9 cellular contexts compared by ENCODE assay signal in genomic region chr17:45229681-45230409, GRCh38. TPM values are rescaled to one million over a fixed set of nuclear protein-coding genes. Genes with fewer than 3 reads are reported as not detected.
A peak's percentile ranks its signal among the peaks of the same experiment; 100 is the strongest.
DNase-seq lines count a peak whose midpoint lies in the region; ATAC-seq, FAIRE-seq and TF ChIP-seq lines count a peak whose summit lies in the region.
"Had no signal": no experiment of that assay in that cellular context is flagged by ENCODE, and none has a peak within 500 bp of the region (broad histone marks: within the 10 kb centered on the region; RNA-seq: fewer than 3 reads in every experiment).

No MANE protein-coding gene starts in this region.

- no peak for FAIRE-seq in H1 (lab: Jason Lieb, UNC)

- no peak overlapping the region for H3K23ac ChIP-seq in H1 (ENCODE audit: insufficient read length)

- ATAC-seq in GM21528 (IDR thresholded peaks at IDR 0.05; ENCODE audit: low FRiP score, unreplicated experiment): no peak

- H3K27me3 ChIP-seq in H1 (replicated peaks in 1 of 4; ENCODE audit: control insufficient read depth in 3 of 4, extremely low read depth in 1 of 4, insufficient read depth in 3 of 4, low read length in 3 of 4) (peaks cover 0 to 3% (median under 1%) of the 10 kb centered on the region in 4 experiments; a peak in 2 of 7 replicates), rectal smooth muscle tissue (ENCODE audit: control insufficient read depth, insufficient read depth, low read length) (no peaks in the 10 kb centered on the region)

- TF ChIP-seq POLR2A in H1 (IDR thresholded peaks at IDR 0.05; ENCODE audit: control extremely low read depth in 1 of 2, low read depth in 2 of 2, low read length in 2 of 2): no peak

- H3K79me2 ChIP-seq in H1 (ENCODE audit: control insufficient read depth in 1 of 2, insufficient read depth in 2 of 2, low read length in 2 of 2): no peaks in the 10 kb centered on the region

- H3K56ac ChIP-seq in H1 (replicated peaks; ENCODE audit: insufficient read length, low read depth, low read length): no peak overlapping the region

- no peak overlapping the region for H3K4me2 ChIP-seq in H1 (ENCODE audit: insufficient read depth in 1 of 2, low read depth in 2 of 2, low read length in 2 of 2)

- no peak for TF ChIP-seq RAD21 in H1 (IDR thresholded peaks at IDR 0.05 in 1 of 2, conservative IDR thresholded peaks at IDR 0.05 in 1 of 2; ENCODE audit: low read depth in 2 of 2, low read length in 2 of 2)

- H2BK120ac ChIP-seq in H1 (replicated peaks; ENCODE audit: low read depth, low read length): no peak overlapping the region

- peak overlapping the region; percentile 72; the same call in 1 of the 2 replicates for H2BK15ac ChIP-seq in H1 (ENCODE audit: low read length)

- no peak overlapping the region; the same call in 1 of the 2 replicates for H3K18ac ChIP-seq in H1 (ENCODE audit: extremely low read depth, low read length)

- no peaks in the 10 kb centered on the region for H4K20me1 ChIP-seq in H1 (replicated peaks in 1 of 2; ENCODE audit: control insufficient read depth in 1 of 2, insufficient read depth in 2 of 2, low read length in 2 of 2)

- peak; percentile 75 for DNase-seq in GM10266 (ENCODE audit: extremely low spot score)
- no peak for DNase-seq in RWPE1 (ENCODE audit: low spot score)
- no peak for DNase-seq in H1 (ENCODE audit: low read depth in 1 of 2, low spot score in 2 of 2)
- no peak for DNase-seq in NCI-H128 (lab: John Stamatoyannopoulos, UW; ENCODE audit: unreplicated experiment)
- no peak for DNase-seq in NCI-H2171 (lab: John Stamatoyannopoulos, UW)
- no peak for DNase-seq in SK-N-DZ (ENCODE audit: low spot score)

- H3K4me1 ChIP-seq in H1 (replicated peaks in 1 of 4; ENCODE audit: control insufficient read depth in 3 of 4, insufficient read depth in 4 of 4, low read length in 3 of 4): peaks cover 5 to 29% (median 19%) of the 10 kb centered on the region in 4 experiments
- H3K4me1 ChIP-seq in rectal smooth muscle tissue (ENCODE audit: control insufficient read depth, insufficient read depth, low read length): peaks cover 2% of the 10 kb centered on the region

- no peaks in the 10 kb centered on the region for H3K9me3 ChIP-seq in H1 (ENCODE audit: insufficient read depth in 2 of 2, low read depth in 1 of 2, low read length in 1 of 2)

- H3K36me3 ChIP-seq in H1 (ENCODE audit: control insufficient read depth in 2 of 4, insufficient read depth in 4 of 4, low read length in 3 of 4) (no peaks in the 10 kb centered on the region), rectal smooth muscle tissue (ENCODE audit: control insufficient read depth, insufficient read depth, low read length) (no peaks in the 10 kb centered on the region)

- H3K4me3 ChIP-seq in H1 (ENCODE audit: extremely low read depth in 1 of 4, insufficient read depth in 2 of 4, low read depth in 3 of 4, low read length in 4 of 4) (no peak overlapping the region), rectal smooth muscle tissue (ENCODE audit: low read length) (no peak overlapping the region)

- H4K5ac ChIP-seq in H1 (ENCODE audit: insufficient read length, low read depth, low read length): no peak overlapping the region

- 93% methylated on average over 16 of the region's 16 CpGs; no CpG with 5 or more reads in 1 of the 2 experiments for WGBS in H1 (ENCODE audit: extremely low coverage in 1 of 2, insufficient coverage in 1 of 2, insufficient read length in 1 of 2, insufficient replicate concordance in 2 of 2, low coverage in 1 of 2, low lambda C conversion rate in 2 of 2, missing lambda C conversion rate in 1 of 2), 2 experiments

- POLR2A ChIA-PET in RWPE1 (lab: Yijun Ruan, JAX; ENCODE audit: low non-redundant PET) (no interaction called here), H1 (lab: Charles Lee; ENCODE audit: partially characterized antibody) (interaction anchor here (0.7 to 2.8 kb wide), 8 partner anchors 11 to 201 kb away, joined by 3 to 18 read pairs (median 6); partner anchors contain the start of gene HEXIM1)

- TF ChIP-seq EP300 in H1 (IDR thresholded peaks at IDR 0.05; ENCODE audit: borderline replicate concordance in 1 of 2, low read depth in 2 of 2, low read length in 2 of 2): no peak

- H3K27ac ChIP-seq in RWPE1: peak overlapping the region; percentile 94
- no peak overlapping the region for H3K27ac ChIP-seq in H1 (ENCODE audit: low read depth, low read length)
- peak overlapping the region; percentile 38 for H3K27ac ChIP-seq in rectal smooth muscle tissue (ENCODE audit: low read depth, low read length)

- H4K91ac ChIP-seq in H1 (replicated peaks; ENCODE audit: insufficient read length, low read length): no peak overlapping the region

- no peak overlapping the region for H3K4ac ChIP-seq in H1 (replicated peaks; ENCODE audit: insufficient read length, low read depth, low read length)

- H4K8ac ChIP-seq in H1 (ENCODE audit: extremely low read depth, insufficient read depth, low read length): no peak overlapping the region

- no peak overlapping the region for H3K14ac ChIP-seq in H1 (ENCODE audit: insufficient read length)

- CTCF ChIA-PET in RWPE1 (lab: Yijun Ruan, JAX): interaction anchor here (0.6 to 3.9 kb wide), 5 partner anchors 11 to 95 kb away, joined by 3 to 21 read pairs (median 5); partner anchors contain the start of gene ACBD4
- CTCF ChIA-PET in H1 (lab: Charles Lee; ENCODE audit: partially characterized antibody): interaction anchor here (0.6 to 22.1 kb wide), 23 partner anchors 8 to 196 kb away, joined by 3 to 362 read pairs (median 5); partner anchors contain the start of genes ACBD4 and FMNL1

- peak overlapping the region; percentile 72; the same call in 1 of the 2 replicates for H2BK20ac ChIP-seq in H1 (ENCODE audit: low read length)

- H2AK5ac ChIP-seq in H1 (ENCODE audit: low read depth, low read length): no peak overlapping the region

- no peaks in the 10 kb centered on the region for H3K23me2 ChIP-seq in H1 (ENCODE audit: low read depth, low read length)

- no peaks in the 10 kb centered on the region for H3K79me1 ChIP-seq in H1 (ENCODE audit: low read depth, low read length)

- H2BK5ac ChIP-seq in H1 (ENCODE audit: low read depth, low read length): peak overlapping the region; percentile 75; the same call in 1 of the 2 replicates

- peak overlapping the region; percentile 80; the same call in 1 of the 2 replicates for H2BK12ac ChIP-seq in H1 (ENCODE audit: low read depth, low read length)

- no peak overlapping the region for H2AFZ ChIP-seq in H1 (ENCODE audit: low read length)

- no peak overlapping the region for H3K9ac ChIP-seq in H1 (replicated peaks in 1 of 4; ENCODE audit: extremely low read depth in 1 of 4, low read depth in 3 of 4, low read length in 3 of 4)
- H3K9ac ChIP-seq in rectal smooth muscle tissue (ENCODE audit: low read length): no peak overlapping the region

- TF ChIP-seq CTCF in GM10266 (IDR thresholded peaks at IDR 0.05; ENCODE audit: control insufficient read depth, insufficient read depth, low read depth, missing control alignments): no peak
- TF ChIP-seq CTCF in RWPE1 (conservative IDR thresholded peaks at IDR 0.05; ENCODE audit: low read depth): no peak
- no peak for TF ChIP-seq CTCF in H1 (IDR thresholded peaks at IDR 0.05; ENCODE audit: control extremely low read depth in 1 of 3, insufficient read depth in 1 of 3, low read depth in 1 of 3, low read length in 3 of 3)

TF ChIP-seq in H1, 55 proteins besides CTCF, POLR2A, EP300 and RAD21:
- TF ChIP-seq SUZ12 (IDR thresholded peaks at IDR 0.05; ENCODE audit: low read length): no peak
- TF ChIP-seq, protein P1, sequence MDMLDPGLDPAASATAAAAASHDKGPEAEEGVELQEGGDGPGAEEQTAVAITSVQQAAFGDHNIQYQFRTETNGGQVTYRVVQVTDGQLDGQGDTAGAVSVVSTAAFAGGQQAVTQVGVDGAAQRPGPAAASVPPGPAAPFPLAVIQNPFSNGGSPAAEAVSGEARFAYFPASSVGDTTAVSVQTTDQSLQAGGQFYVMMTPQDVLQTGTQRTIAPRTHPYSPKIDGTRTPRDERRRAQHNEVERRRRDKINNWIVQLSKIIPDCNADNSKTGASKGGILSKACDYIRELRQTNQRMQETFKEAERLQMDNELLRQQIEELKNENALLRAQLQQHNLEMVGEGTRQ (IDR thresholded peaks at IDR 0.05; ENCODE audit: low read length): no peak
- TF ChIP-seq YY1 (IDR thresholded peaks at IDR 0.05; ENCODE audit: low read depth, low read length): no peak
- no peak for TF ChIP-seq CEBPB (IDR thresholded peaks at IDR 0.05; ENCODE audit: low read depth, low read length)

RNA-seq across cellular contexts. Expression of gene FMNL1, which starts 8.2 kb away (rescaled TPM):
- 8.6 and 9.8 TPM in 2 replicates for total RNA-seq in H1 (2021; fragmentation: NEBNext Ultra II Directional; extraction: Animal tissue kit (Norgen Biotek cat#: 25700))
- polyA plus RNA-seq in H1 (2011; rRNA removed): 2.5 and 5.3 TPM in 2 replicates
- polyA plus RNA-seq in H1 (2011; cell fraction: cytosol; rRNA removed): 3.5 TPM
- polyA plus RNA-seq in H1 (2011; cell fraction: nucleus; rRNA removed): 17.2 TPM
- 6.9 to 11.7 TPM (median 8.4 TPM) in 4 replicates for polyA plus RNA-seq in H1 (2012, experiment 1 of 2)
- polyA plus RNA-seq in H1 (2012, experiment 2 of 2): 7.1 TPM
- polyA plus RNA-seq in H1 (2013, experiment 1 of 2): 6.8 TPM
- 7.0 TPM for polyA plus RNA-seq in H1 (2013, experiment 2 of 2)
- 1.9 and 2.8 TPM in 2 replicates for polyA minus RNA-seq in H1 (2011; rRNA and poly(A)+ RNA removed)
- polyA minus RNA-seq in H1 (2011; cell fraction: cytosol; rRNA and poly(A)+ RNA removed): 3.7 TPM
- polyA minus RNA-seq in H1 (2011; cell fraction: nucleus; rRNA and poly(A)+ RNA removed): 6.9 TPM
- 1.7 and 1.9 TPM in 2 replicates for polyA plus RNA-seq in SK-N-DZ (2014; cell fraction: cytosol; rRNA removed)
- 3.2 and 6.7 TPM in 2 replicates for polyA plus RNA-seq in SK-N-DZ (2014; cell fraction: nucleus; rRNA removed)

RNA-seq across cellular contexts. Expression of gene SPATA32, which starts 32.0 kb away (rescaled TPM):
- total RNA-seq in H1 (2021; fragmentation: NEBNext Ultra II Directional; extraction: Animal tissue kit (Norgen Biotek cat#: 25700)): not detected in 2 replicates
- 0.11 and 0.24 TPM in 2 replicates for polyA plus RNA-seq in H1 (2011; rRNA removed)
- 0.19 TPM for polyA plus RNA-seq in H1 (2011; cell fraction: cytosol; rRNA removed)
- 0.31 TPM for polyA plus RNA-seq in H1 (2011; cell fraction: nucleus; rRNA removed)
- 0.15 to 0.52 TPM (median 0.28 TPM) in 3 of 4 replicates, not detected in the other for polyA plus RNA-seq in H1 (2012, experiment 1 of 2)
- 0.13 TPM for polyA plus RNA-seq in H1 (2012, experiment 2 of 2)
- polyA plus RNA-seq in H1 (2013, experiment 1 of 2): not detected
- polyA plus RNA-seq in H1 (2013, experiment 2 of 2): 0.06 TPM
- 0.27 and 0.38 TPM in 2 replicates for polyA minus RNA-seq in H1 (2011; rRNA and poly(A)+ RNA removed)
- polyA minus RNA-seq in H1 (2011; cell fraction: cytosol; rRNA and poly(A)+ RNA removed): not detected
- polyA minus RNA-seq in H1 (2011; cell fraction: nucleus; rRNA and poly(A)+ RNA removed): not detected
- polyA plus RNA-seq in SK-N-DZ (2014; cell fraction: cytosol; rRNA removed): not detected in 2 replicates
- polyA plus RNA-seq in SK-N-DZ (2014; cell fraction: nucleus; rRNA removed): not detected in 2 replicates
- total RNA-seq: lower leg skin had no signal
